Comparison of ENCODE assay signal across 13 cellular contexts in genomic region chr7:99624487-99624886, GRCh38. TPM values are rescaled to one million over a fixed set of nuclear protein-coding genes. Genes with fewer than 3 reads are reported as not detected.
DNase-seq lines count a peak whose midpoint lies in the region; ATAC-seq and TF ChIP-seq lines count a peak whose summit lies in the region.
"Had no signal": no experiment of that assay in that cellular context is flagged by ENCODE, and none has a peak within 500 bp of the region (broad histone marks: within the 10 kb centered on the region; RNA-seq: fewer than 3 reads in every experiment).

No MANE protein-coding gene starts in this region.

- H3K36me3 ChIP-seq in breast epithelium (peaks cover 7% of the 10 kb centered on the region), spleen (peaks cover 6 to 100% (median 100%) of the 10 kb centered on the region in 6 donors), upper lobe of left lung (peaks cover 51 to 100% (median 96%) of the 10 kb centered on the region in 4 donors)

- ATAC-seq in upper lobe of left lung (ENCODE audit: low FRiP score in 2 of 2) (peak; percentile 8 to 15), HG03095 (IDR thresholded peaks at IDR 0.05; ENCODE audit: unreplicated experiment) (no peak), GM19463 (IDR thresholded peaks at IDR 0.05; ENCODE audit: unreplicated experiment) (no peak)
- ATAC-seq: GM23338 had no signal

- DNase-seq in breast epithelium (ENCODE audit: low spot score in 2 of 2) (no peak), MCF 10A (ENCODE audit: unreplicated experiment) (no peak), spleen (peak; percentile 83), upper lobe of left lung (peak in 1 of 2 donors; percentile 48), GDM1 (lab: John Stamatoyannopoulos, UW) (no peak)
- DNase-seq in activated gamma-delta T cell treated with anti-CD3 and anti-CD28 coated beads, Interleukin-2, amount 50 U/mL, for 16 hours (ENCODE audit: low read depth), result peak; percentile 75
- DNase-seq: nephron progenitor cell, OCI-M1 had no signal

- peaks cover 2% of the 10 kb centered on the region for H3K4me1 Mint-ChIP-seq in MCF 10A (ENCODE audit: insufficient read depth, unreplicated experiment)
- H3K4me1 Mint-ChIP-seq: nephron progenitor cell had no signal

- CTCF ChIA-PET in MCF 10A (lab: Yijun Ruan, JAX), result interaction anchor here (1.3 kb wide), 1 partner anchor 213 kb away, joined by 3 read pairs; no protein-coding TSS in a partner anchor

- no peak for TF ChIP-seq CTCF in breast epithelium (IDR thresholded peaks at IDR 0.05)
- TF ChIP-seq CTCF in MCF 10A (IDR thresholded peaks at IDR 0.05; ENCODE audit: unreplicated experiment), result no peak
- no peak for TF ChIP-seq CTCF in spleen (IDR thresholded peaks at IDR 0.05 in 8 of 11, conservative IDR thresholded peaks at IDR 0.05 in 3 of 11)
- no peak for TF ChIP-seq CTCF in upper lobe of left lung (IDR thresholded peaks at IDR 0.05)

- no peaks in the 10 kb centered on the region for H3K27me3 ChIP-seq in breast epithelium
- H3K27me3 ChIP-seq in spleen (replicated peaks in 1 of 7), result no peaks in the 10 kb centered on the region
- no peaks in the 10 kb centered on the region for H3K27me3 ChIP-seq in upper lobe of left lung
- H3K27me3 ChIP-seq: tibial artery had no signal

- TF ChIP-seq POLR2A in breast epithelium (IDR thresholded peaks at IDR 0.05) (no peak), spleen (IDR thresholded peaks at IDR 0.05) (no peak), upper lobe of left lung (IDR thresholded peaks at IDR 0.05) (no peak)

- H3K27ac ChIP-seq in breast epithelium (peak overlapping the region; percentile 27 to 69), spleen (peak overlapping the region in 6 of 8 donors; percentile 24 to 80 (median 66)), upper lobe of left lung (peak overlapping the region in 3 of 4 donors; percentile 29 to 57 (median 36))
- H3K27ac ChIP-seq: tibial artery had no signal

- H3K4me1 ChIP-seq in breast epithelium, result no peaks in the 10 kb centered on the region
- peaks cover 4 to 60% (median 19%) of the 10 kb centered on the region in 6 donors for H3K4me1 ChIP-seq in spleen
- H3K4me1 ChIP-seq in upper lobe of left lung, result peaks cover 0 to 16% (median 7%) of the 10 kb centered on the region in 4 donors

- POLR2A ChIA-PET in MCF 10A (lab: Yijun Ruan, JAX), result interaction anchor here (0.7 to 1.1 kb wide), 2 partner anchors 9 to 11 kb away, joined by 3 to 4 read pairs; no protein-coding TSS in a partner anchor

- H3K4me3 ChIP-seq in breast epithelium (no peak overlapping the region), spleen (peak overlapping the region in 1 of 8 donors; percentile 30), upper lobe of left lung (no peak overlapping the region)
- H3K4me3 ChIP-seq: GM23338, tibial artery had no signal

- no peaks in the 10 kb centered on the region for H3K9me3 Mint-ChIP-seq in MCF 10A (ENCODE audit: unreplicated experiment)
- H3K9me3 Mint-ChIP-seq: GM23338, nephron progenitor cell had no signal

- intact Hi-C loops in breast epithelium (cut with DNase I; ENCODE audit: low total_unique reads) (no loop called here), MCF 10A (cut with micrococcal nuclease) (no loop called here), spleen (cut with DNase I; ENCODE audit: low total_unique reads) (no loop called here)

- H3K36me3 Mint-ChIP-seq in MCF 10A (ENCODE audit: insufficient read depth, unreplicated experiment), result peaks cover 94% of the 10 kb centered on the region

- H3K27ac Mint-ChIP-seq in MCF 10A (ENCODE audit: low read depth, unreplicated experiment), result no peak overlapping the region
- H3K27ac Mint-ChIP-seq: GM23338 had no signal

- WGBS in spleen, 5 donors, result 56 to 72% (median 59%) methylated on average over 16 of the region's 16 CpGs
- WGBS in upper lobe of left lung, 2 donors, result 82 to 90% methylated on average over 16 of the region's 16 CpGs

- no peak overlapping the region for H3K4me3 Mint-ChIP-seq in MCF 10A (ENCODE audit: unreplicated experiment)
- H3K4me3 Mint-ChIP-seq: GM23338, nephron progenitor cell had no signal

- no peak for TF ChIP-seq EP300 in upper lobe of left lung (IDR thresholded peaks at IDR 0.05)

- no TSS peak for BruUV-seq in MCF 10A (replicated peaks; lab: Mats Ljungman, UMichigan)

- no peaks in the 10 kb centered on the region for H3K9me3 ChIP-seq in breast epithelium
- H3K9me3 ChIP-seq in spleen, result no peaks in the 10 kb centered on the region
- no peaks in the 10 kb centered on the region for H3K9me3 ChIP-seq in upper lobe of left lung
- H3K9me3 ChIP-seq: tibial artery had no signal

- H3K27me3 Mint-ChIP-seq in MCF 10A (ENCODE audit: insufficient read depth, unreplicated experiment), result no peaks in the 10 kb centered on the region

RNA-seq across cellular contexts. Expression of gene ZSCAN25, which starts 7.7 kb away (rescaled TPM):
- 10 to 100 TPM; 15.2 to 23.6 (median 18.4) TPM for total RNA-seq in breast epithelium
- 17.6 and 20.9 TPM in 2 replicates for total RNA-seq in MCF 10A (2022)
- total RNA-seq in spleen, result 10 to 100 TPM; 18.7 to 30.8 (median 26.4) TPM
- 1 to 10 TPM; 3.8 to 7.2 (median 4.2) TPM for polyA plus RNA-seq in spleen
- 10 to 100 TPM; 16.4 to 54.5 (median 18.2) TPM for total RNA-seq in upper lobe of left lung

RNA-seq across cellular contexts. Expression of gene TMEM225B, which starts 26.4 kb away (rescaled TPM):
- total RNA-seq in breast epithelium (1 to 10 TPM; 1.0 to 4.5 (median 2.0) TPM), MCF 10A (2022) (0.70 and 0.96 TPM in 2 replicates), spleen (1 to 10 TPM in 2 of 7 donors, under 1 TPM in 3, not detected in 2; 0.43 to 1.4 (median 0.77) TPM), upper lobe of left lung (1 to 10 TPM in 2 of 6 donors, under 1 TPM in 3, not detected in 1; 0.59 to 3.1 (median 0.91) TPM)
- 1 to 10 TPM in 2 of 3 donors, under 1 TPM in 1; 0.91 to 1.6 (median 1.3) TPM for polyA plus RNA-seq in spleen
- total RNA-seq: A172, GM23338 had no signal

RNA-seq across cellular contexts. Expression of gene CYP3A5, which starts 55.3 kb away (rescaled TPM):
- total RNA-seq in breast epithelium (10 to 100 TPM in 2 of 3 donors, 1 to 10 TPM in 1; 8.5 to 25.9 (median 15.4) TPM), MCF 10A (2022) (0.58 and 0.83 TPM in 2 replicates), spleen (not detected), upper lobe of left lung (10 to 100 TPM in 5 of 6 donors, 1 to 10 TPM in 1; 8.0 to 25.2 (median 14.2) TPM)
- polyA plus RNA-seq in spleen, result under 1 TPM in 2 of 3 donors, not detected in 1; 0.09 to 0.10 TPM
- total RNA-seq: GM23338 had no signal

Comparison
In these comparisons a context has a peak if more than half of its experiments do, and no peak if none do; other contexts are left out.
1. DNase-seq: peak in activated gamma-delta T cell treated with anti-CD3 and anti-CD28 coated beads, Interleukin-2, amount 50 U/mL, for 16 hours (single experiment) and spleen (single experiment); none in breast epithelium (0 of 2), MCF 10A (single experiment) and GDM1 (single experiment).
2. ATAC-seq: peak in upper lobe of left lung (2 of 2); none in HG03095 (single experiment) and GM19463 (single experiment).
3. Peak in every context shown above with its lines, with median percentiles within 50 percentile points of each other: H3K27ac ChIP-seq.